In genomic region chr11:115334932-115335788, GRCh38 we compare ENCODE assay signal across 9 cellular contexts.
DNase-seq lines count a peak whose midpoint lies in the region; ATAC-seq and TF ChIP-seq lines count a peak whose summit lies in the region.
"Had no signal": no experiment of that assay in that cellular context is flagged by ENCODE, and none has a peak within 500 bp of the region (broad histone marks: within the 10 kb centered on the region; RNA-seq: fewer than 3 reads in every experiment).

No MANE protein-coding gene starts in this region.

- H3K9me3 ChIP-seq in adrenal gland (replicated peaks in 1 of 3), result no peaks in the 10 kb centered on the region

- TF ChIP-seq CTCF in LNCaP clone FGC (IDR thresholded peaks at IDR 0.05; ENCODE audit: control insufficient read depth, extremely low read depth, insufficient read depth) (peak; percentile 56), adrenal gland (IDR thresholded peaks at IDR 0.05) (peak; percentile 58 to 83 (median 70))

- no peaks in the 10 kb centered on the region for H3K9me3 Mint-ChIP-seq in stimulated activated effector memory CD8-positive, alpha-beta T cell treated with anti-CD3 and anti-CD28 coated beads, Interleukin-12 subunit alpha, Interleukin-12 subunit beta, amount 100 ng/mL, for 72 hours
- H3K9me3 Mint-ChIP-seq: memory B cell had no signal

- no peak overlapping the region for H3K4me3 Mint-ChIP-seq in stimulated activated effector memory CD8-positive, alpha-beta T cell treated with anti-CD3 and anti-CD28 coated beads, Interleukin-12 subunit alpha, Interleukin-12 subunit beta, amount 100 ng/mL, for 72 hours
- H3K4me3 Mint-ChIP-seq: memory B cell had no signal

- no peak for ATAC-seq in stimulated activated effector memory CD8-positive, alpha-beta T cell treated with anti-CD3 and anti-CD28 coated beads, Interleukin-12 subunit alpha, Interleukin-12 subunit beta, amount 100 ng/mL, for 72 hours

- H3K27ac ChIP-seq in adrenal gland, result no peak overlapping the region

- peak; percentile 7 for DNase-seq in Daoy (ENCODE audit: low read depth)
- peak; percentile 18 for DNase-seq in LNCaP clone FGC (ENCODE audit: low read depth)
- no peak for DNase-seq in adrenal gland
- peak; percentile 43 for DNase-seq in left kidney (ENCODE audit: low read depth, low spot score)
- no peak for DNase-seq in activated naive CD4-positive, alpha-beta T cell (lab: John Stamatoyannopoulos, UW)
- no peak for DNase-seq in NCI-H1436 treated with DMSO at 0.1 percent for 48 hours (lab: John Stamatoyannopoulos, UW)
- DNase-seq in stimulated activated effector memory CD8-positive, alpha-beta T cell treated with anti-CD3 and anti-CD28 coated beads, Interleukin-12 subunit alpha, Interleukin-12 subunit beta, amount 100 ng/mL, for 72 hours (ENCODE audit: low spot score in 2 of 2), result no peak
- DNase-seq in activated CD4-positive, alpha-beta T cell treated with anti-CD3 and anti-CD28 coated beads for 4 hours, result no peak

- TF ChIP-seq POLR2A in adrenal gland (IDR thresholded peaks at IDR 0.05), result no peak

- no peaks in the 10 kb centered on the region for H3K36me3 Mint-ChIP-seq in stimulated activated effector memory CD8-positive, alpha-beta T cell treated with anti-CD3 and anti-CD28 coated beads, Interleukin-12 subunit alpha, Interleukin-12 subunit beta, amount 100 ng/mL, for 72 hours
- H3K36me3 Mint-ChIP-seq: memory B cell had no signal

- H3K36me3 ChIP-seq in adrenal gland (replicated peaks in 1 of 2), result no peaks in the 10 kb centered on the region

- H3K4me3 ChIP-seq in LNCaP clone FGC (ENCODE audit: low read depth, low read length) (no peak overlapping the region), adrenal gland (no peak overlapping the region)

- no peaks in the 10 kb centered on the region for H3K27me3 ChIP-seq in adrenal gland

- H3K4me1 ChIP-seq in adrenal gland (replicated peaks in 1 of 2), result no peaks in the 10 kb centered on the region

- no peaks in the 10 kb centered on the region for H3K4me1 Mint-ChIP-seq in stimulated activated effector memory CD8-positive, alpha-beta T cell treated with anti-CD3 and anti-CD28 coated beads, Interleukin-12 subunit alpha, Interleukin-12 subunit beta, amount 100 ng/mL, for 72 hours
- H3K4me1 Mint-ChIP-seq: memory B cell had no signal

- intact Hi-C loops in adrenal gland (cut with DNase I), result loop anchor here (10.0 kb wide), 3 partner anchors 170 to 940 kb away; partner anchors contain the start of gene CADM1 (in 1 of the 2)

- H3K27ac Mint-ChIP-seq in stimulated activated effector memory CD8-positive, alpha-beta T cell treated with anti-CD3 and anti-CD28 coated beads, Interleukin-12 subunit alpha, Interleukin-12 subunit beta, amount 100 ng/mL, for 72 hours, result no peak overlapping the region
- H3K27ac Mint-ChIP-seq: memory B cell had no signal

- WGBS in adrenal gland, 4 donors, result 40 to 51% (median 47%) methylated on average over 3 of the region's 3 CpGs

Comparison
In these comparisons a context has a peak if more than half of its experiments do, and no peak if none do; other contexts are left out.
1. DNase-seq: peak in Daoy (single experiment), LNCaP clone FGC (single experiment) and left kidney (single experiment); none in adrenal gland (0 of 7), activated naive CD4-positive, alpha-beta T cell (0 of 4), NCI-H1436 treated with DMSO at 0.1 percent for 48 hours (single experiment), stimulated activated effector memory CD8-positive, alpha-beta T cell treated with anti-CD3 and anti-CD28 coated beads, Interleukin-12 subunit alpha, Interleukin-12 subunit beta, amount 100 ng/mL, for 72 hours (0 of 2) and activated CD4-positive, alpha-beta T cell treated with anti-CD3 and anti-CD28 coated beads for 4 hours (0 of 2).